20 cellular contexts compared by ENCODE assay signal in the genomic region with DNA sequence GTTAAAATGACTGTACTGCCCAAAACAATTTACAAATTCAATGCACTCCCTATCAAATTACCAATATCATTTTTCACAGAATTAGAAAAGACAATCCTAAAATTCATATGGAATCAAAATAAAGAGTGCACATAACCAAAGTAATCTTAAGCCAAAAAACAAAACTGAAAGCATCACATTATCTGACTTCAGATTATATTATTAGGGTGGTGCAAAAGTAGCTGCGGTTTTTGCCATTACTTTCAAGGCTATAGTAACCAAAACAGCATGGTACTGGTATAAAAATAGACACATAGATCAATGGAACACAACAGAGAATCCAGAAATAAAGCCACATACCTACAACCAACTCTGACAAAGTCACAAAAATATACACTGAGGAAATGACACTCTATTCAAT.
DNase-seq lines count a peak whose midpoint lies in the region; ATAC-seq, FAIRE-seq and TF ChIP-seq lines count a peak whose summit lies in the region.
"Had no signal": no experiment of that assay in that cellular context is flagged by ENCODE, and none has a peak within 500 bp of the region (broad histone marks: within the 10 kb centered on the region; RNA-seq: fewer than 3 reads in every experiment).

No MANE protein-coding gene starts in this region.

- H3K4me2 ChIP-seq in HepG2 (ENCODE audit: low read depth, low read length) (no peak overlapping the region), MM.1S (ENCODE audit: low read depth, low read length) (peak overlapping the region; percentile 12; the same call in 1 of the 2 replicates), mesenchymal stem cell (ENCODE audit: low read length, poor library complexity, severe bottlenecking) (no peak overlapping the region)
- H3K4me2 ChIP-seq: A549; BLaER1 treated with 17β-estradiol and CSF1 and Interleukin-3, amounts not matched to agents 10 nM and 100 nM had no signal

- FAIRE-seq in HepG2 (lab: Jason Lieb, UNC) = no peak
- FAIRE-seq: A549, D721Med, G401.6, GM12891, GM19239 had no signal

- TF ChIP-seq CTCF in HepG2 (CRISPR knock-in tag; IDR thresholded peaks at IDR 0.05) (no peak), right lobe of liver (IDR thresholded peaks at IDR 0.05) (no peak), MM.1S (IDR thresholded peaks at IDR 0.05; ENCODE audit: low read length) (no peak)

- H4K8ac ChIP-seq in mesenchymal stem cell (ENCODE audit: low read length) = no peak overlapping the region

- H3K4me3 ChIP-seq in HepG2 (replicated peaks in 1 of 3; ENCODE audit: insufficient read depth in 1 of 3, low read depth in 2 of 3, low read length in 3 of 3) (no peak overlapping the region), right lobe of liver (no peak overlapping the region), MM.1S (ENCODE audit: low read length) (no peak overlapping the region), mesenchymal stem cell (ENCODE audit: insufficient read depth in 1 of 2, low read depth in 1 of 2, low read length in 2 of 2) (no peak overlapping the region)
- H3K4me3 ChIP-seq: A549; BLaER1 treated with 17β-estradiol and CSF1 and Interleukin-3, amounts not matched to agents 10 nM and 100 nM had no signal

- no peak overlapping the region for H2BK120ac ChIP-seq in mesenchymal stem cell (ENCODE audit: low read depth, low read length)

- H4K91ac ChIP-seq in mesenchymal stem cell (ENCODE audit: low read length) = no peak overlapping the region

- DNase-seq in HepG2 (ENCODE audit: low spot score) (no peak), right lobe of liver (no peak), MM.1S (peak; percentile 42), medulla oblongata (ENCODE audit: extremely low spot score) (no peak), mesenchymal stem cell (no peak)
- DNase-seq: AML-193; Caco-2; Calu3; CD4-positive, alpha-beta T cell; CD8-positive, alpha-beta T cell; DMS79 treated with DMSO at 0.1 percent for 48 hours; GF-D8 had no signal

- H3K18ac ChIP-seq in mesenchymal stem cell (ENCODE audit: low read depth in 1 of 2, low read length in 2 of 2) = no peak overlapping the region

- H3K79me2 ChIP-seq in HepG2 (ENCODE audit: insufficient read depth, low read length) = no peaks in the 10 kb centered on the region
- no peaks in the 10 kb centered on the region for H3K79me2 ChIP-seq in MM.1S (ENCODE audit: low read length)

- POLR2A ChIA-PET in HepG2 (lab: Yijun Ruan, JAX) = no interaction called here

- TF ChIP-seq POLR2A in HepG2 (IDR thresholded peaks at IDR 0.05; ENCODE audit: insufficient read depth in 1 of 2, low read depth in 2 of 2, low read length in 2 of 2) = no peak
- TF ChIP-seq POLR2A in right lobe of liver (IDR thresholded peaks at IDR 0.05) = no peak

- H3K9me2 ChIP-seq in MM.1S (replicated peaks; ENCODE audit: insufficient read depth, low read length) = no peaks in the 10 kb centered on the region

- no peak overlapping the region for H2AFZ ChIP-seq in HepG2 (ENCODE audit: low read length)
- no peak overlapping the region for H2AFZ ChIP-seq in MM.1S (ENCODE audit: low read length)
- no peak overlapping the region for H2AFZ ChIP-seq in mesenchymal stem cell (ENCODE audit: low read depth, low read length)

- intact Hi-C loops in HepG2 (cut with micrococcal nuclease; ENCODE audit: unreplicated experiment) = no loop called here
- intact Hi-C loops in right lobe of liver (cut with DNase I) = no loop called here

- H3K9ac ChIP-seq in HepG2 (ENCODE audit: insufficient read depth, low read depth, low read length) (no peak overlapping the region), MM.1S (ENCODE audit: low read length) (no peak overlapping the region), mesenchymal stem cell (ENCODE audit: low read length) (no peak overlapping the region)
- H3K9ac ChIP-seq: BLaER1 treated with 17β-estradiol and CSF1 and Interleukin-3, amounts not matched to agents 10 nM and 100 nM had no signal

- CTCF ChIA-PET in HepG2 (lab: Yijun Ruan, JAX; ENCODE audit: low intra/inter-chr PET ratio, low total read pairs) = no interaction called here

- no peaks in the 10 kb centered on the region for H3K36me3 ChIP-seq in HepG2 (replicated peaks in 1 of 2; ENCODE audit: control insufficient read depth in 1 of 2, insufficient read depth in 2 of 2, low read length in 2 of 2)
- H3K36me3 ChIP-seq in right lobe of liver = no peaks in the 10 kb centered on the region
- no peaks in the 10 kb centered on the region for H3K36me3 ChIP-seq in MM.1S (replicated peaks; ENCODE audit: insufficient read depth, low read length)
- H3K36me3 ChIP-seq in mesenchymal stem cell (ENCODE audit: control insufficient read depth in 1 of 2, insufficient read depth in 2 of 2, low read depth in 1 of 2, low read length in 2 of 2) = no peaks in the 10 kb centered on the region
- H3K36me3 ChIP-seq: BLaER1 treated with 17β-estradiol and CSF1 and Interleukin-3, amounts not matched to agents 10 nM and 100 nM had no signal

- H3K9me3 ChIP-seq in HepG2 (ENCODE audit: low read length) (no peaks in the 10 kb centered on the region), right lobe of liver (no peaks in the 10 kb centered on the region), MM.1S (replicated peaks; ENCODE audit: insufficient read depth, low read length) (no peaks in the 10 kb centered on the region), mesenchymal stem cell (ENCODE audit: control insufficient read depth, low read length) (peaks cover 22% of the 10 kb centered on the region)
- H3K9me3 ChIP-seq: A549 had no signal

- no peak overlapping the region for H2AK5ac ChIP-seq in mesenchymal stem cell (ENCODE audit: low read length, severe bottlenecking)

- H2BK12ac ChIP-seq in mesenchymal stem cell (ENCODE audit: low read length in 2 of 2) = no peak overlapping the region

- no peak for TF ChIP-seq RAD21 in HepG2 (CRISPR knock-in tag; IDR thresholded peaks at IDR 0.05)

- no peak for TF ChIP-seq EP300 in HepG2 (IDR thresholded peaks at IDR 0.05; ENCODE audit: low read depth in 2 of 2, low read length in 2 of 2)
- no peak for TF ChIP-seq EP300 in HepG2 (CRISPR knock-in tag; IDR thresholded peaks at IDR 0.05; ENCODE audit: borderline replicate concordance)

- 0% methylated on average over 1 of the region's 1 CpG for WGBS in HepG2 (ENCODE audit: low lambda C conversion rate)
- 33% methylated on average over 1 of the region's 1 CpG for WGBS in right lobe of liver (ENCODE audit: insufficient coverage, low coverage, low lambda C conversion rate, missing lambda C conversion rate)
- no CpG with 5 or more reads among the region's 1 CpG for WGBS in mesenchymal stem cell

- no peak overlapping the region for H3K4ac ChIP-seq in mesenchymal stem cell (ENCODE audit: low read depth in 1 of 2, low read length in 2 of 2)

- H3F3A ChIP-seq in MM.1S (ENCODE audit: insufficient read depth, low read length) = no peaks in the 10 kb centered on the region

- H3K23ac ChIP-seq in mesenchymal stem cell (ENCODE audit: low read length in 2 of 2) = no peak overlapping the region

- no peaks in the 10 kb centered on the region for H3K79me1 ChIP-seq in mesenchymal stem cell (replicated peaks; ENCODE audit: low read length, poor library complexity, severe bottlenecking)

- H3K27me3 ChIP-seq in HepG2 (ENCODE audit: control insufficient read depth in 1 of 2, insufficient read depth in 2 of 2, low read length in 2 of 2) = no peaks in the 10 kb centered on the region
- H3K27me3 ChIP-seq in right lobe of liver = no peaks in the 10 kb centered on the region
- no peaks in the 10 kb centered on the region for H3K27me3 ChIP-seq in MM.1S (replicated peaks; ENCODE audit: insufficient read depth, low read length)
- no peaks in the 10 kb centered on the region for H3K27me3 ChIP-seq in mesenchymal stem cell (ENCODE audit: control insufficient read depth in 1 of 2, insufficient read depth in 1 of 2, low read length in 2 of 2)
- H3K27me3 ChIP-seq: BLaER1 treated with 17β-estradiol and CSF1 and Interleukin-3, amounts not matched to agents 10 nM and 100 nM had no signal

- H3K14ac ChIP-seq in mesenchymal stem cell (ENCODE audit: low read length in 2 of 2) = no peak overlapping the region

- H3K27ac ChIP-seq in HepG2 (ENCODE audit: extremely low read length, insufficient read depth, low read length) (no peak overlapping the region), right lobe of liver (no peak overlapping the region), MM.1S (ENCODE audit: low read length) (peak overlapping the region; percentile 8; the same call in 1 of the 2 replicates), mesenchymal stem cell (ENCODE audit: low read length, poor library complexity, severe bottlenecking) (no peak overlapping the region)
- H3K27ac ChIP-seq: 22Rv1; A549; BLaER1 treated with 17β-estradiol and CSF1 and Interleukin-3, amounts not matched to agents 10 nM and 100 nM; C4-2B had no signal

- H4K20me1 ChIP-seq in HepG2 (ENCODE audit: insufficient read depth, low read length) (no peaks in the 10 kb centered on the region), MM.1S (ENCODE audit: insufficient read depth, low read length) (no peaks in the 10 kb centered on the region)
- H4K20me1 ChIP-seq: BLaER1 treated with 17β-estradiol and CSF1 and Interleukin-3, amounts not matched to agents 10 nM and 100 nM had no signal

- BruUV-seq in HepG2 (replicated peaks; lab: Mats Ljungman, UMichigan) = no TSS peak

- H3K4me1 ChIP-seq in HepG2 (ENCODE audit: insufficient read depth, low read length) (no peaks in the 10 kb centered on the region), right lobe of liver (no peaks in the 10 kb centered on the region), MM.1S (ENCODE audit: low read length) (0 out of 2 replicates have a peak, but pooled peaks cover 5% of the 10 kb centered on the region), mesenchymal stem cell (ENCODE audit: control insufficient read depth, insufficient read depth, low read depth, low read length) (no peaks in the 10 kb centered on the region)
- H3K4me1 ChIP-seq: A549; BLaER1 treated with 17β-estradiol and CSF1 and Interleukin-3, amounts not matched to agents 10 nM and 100 nM; Caco-2 had no signal

- in situ Hi-C loops in HepG2 (cut with HindIII; ENCODE audit: extremely low pct_ligation_motif_present, low pct_unique_long_range_greater_than_20kb) = no loop called here

- H2BK15ac ChIP-seq in mesenchymal stem cell (ENCODE audit: low read depth, poor library complexity, severe bottlenecking) = no peak overlapping the region

- ATAC-seq in HepG2 (no peak), right lobe of liver (no peak)
- ATAC-seq: A549; CD8-positive, alpha-beta T cell had no signal

- no peak overlapping the region for H2BK5ac ChIP-seq in mesenchymal stem cell (ENCODE audit: low read depth, low read length, poor library complexity, severe bottlenecking)

TF ChIP-seq in HepG2, 621 proteins besides CTCF, POLR2A, EP300 and RAD21 (continues in another document):
- no peak for TF ChIP-seq ZNF224 (CRISPR knock-in tag; IDR thresholded peaks at IDR 0.05)
